In the genomic region with DNA sequence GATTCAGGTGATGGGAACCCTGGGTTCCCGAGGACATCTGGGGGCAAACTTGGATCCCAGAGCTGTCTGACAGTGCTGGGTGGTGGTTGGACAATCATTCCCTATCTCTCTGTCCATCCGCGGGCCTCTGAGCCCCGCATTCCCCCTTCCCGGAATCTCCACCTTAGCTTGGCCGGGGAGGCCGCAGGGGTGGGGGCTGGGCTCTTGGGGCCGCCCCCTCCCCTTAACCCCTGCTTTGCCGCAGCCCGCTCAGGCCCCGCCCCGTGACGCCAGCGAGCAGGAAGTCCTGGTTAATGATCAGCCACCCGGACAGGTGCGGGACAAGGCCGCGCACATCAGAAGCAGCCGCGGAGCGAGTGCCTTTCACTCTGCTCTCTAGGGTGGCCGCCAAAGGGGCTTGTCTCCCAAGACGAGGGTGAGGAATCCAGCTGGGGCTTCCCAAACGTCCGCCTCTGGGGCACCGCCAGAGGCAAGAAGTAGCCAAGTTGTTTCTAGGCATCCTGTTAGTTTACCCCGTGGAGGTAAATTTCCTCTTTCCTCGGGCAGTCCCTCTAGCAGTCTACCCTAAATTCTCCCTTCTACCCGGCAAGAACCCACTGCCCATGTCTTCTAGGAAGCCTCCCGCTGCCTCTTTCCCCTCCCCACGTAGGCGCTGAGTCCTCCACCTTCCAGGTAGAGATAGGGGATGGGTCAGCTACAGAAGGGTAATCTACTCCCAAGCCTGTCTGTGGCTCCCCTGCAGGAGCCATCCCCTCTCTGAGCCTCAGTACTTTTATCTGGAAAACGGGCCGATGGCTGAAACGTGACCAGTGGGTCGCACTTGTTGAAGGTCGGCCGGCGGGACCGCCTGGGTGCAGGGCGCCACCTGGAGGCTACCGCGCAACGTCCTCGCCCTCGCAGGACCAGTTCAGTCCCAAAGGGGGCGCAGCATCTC, we compare ENCODE assay signal across 8 cellular contexts. TPM values are rescaled to one million over a fixed set of nuclear protein-coding genes. Genes with fewer than 3 reads are reported as not detected.
DNase-seq lines count a peak whose midpoint lies in the region; ATAC-seq and TF ChIP-seq lines count a peak whose summit lies in the region.

No MANE protein-coding gene starts in this region.

- H3K27ac ChIP-seq in HL-60 (replicated peaks): no peak overlapping the region
- H3K27ac ChIP-seq in naive thymus-derived CD4-positive, alpha-beta T cell (ENCODE audit: low read depth, low read length): no peak overlapping the region

- peak overlapping the region; percentile 76 to 88 (median 82) for H3K4me3 Mint-ChIP-seq in naive thymus-derived CD4-positive, alpha-beta T cell

- peaks cover 2% of the 10 kb centered on the region for H3K27me3 ChIP-seq in HL-60 (ENCODE audit: insufficient read depth, poor library complexity, severe bottlenecking)
- H3K27me3 ChIP-seq in naive thymus-derived CD4-positive, alpha-beta T cell (ENCODE audit: control insufficient read depth in 2 of 2, insufficient read depth in 2 of 2, low read length in 2 of 2): no peaks in the 10 kb centered on the region

- peaks cover 0 to 10% (median 7%) of the 10 kb centered on the region in 5 donors for H3K27me3 Mint-ChIP-seq in naive thymus-derived CD4-positive, alpha-beta T cell

- H3K4me1 Mint-ChIP-seq in naive thymus-derived CD4-positive, alpha-beta T cell: peaks cover 20 to 43% (median 28%) of the 10 kb centered on the region in 7 donors

- intact Hi-C loops in naive thymus-derived CD4-positive, alpha-beta T cell (cut with micrococcal nuclease): loop anchor here (1.0 to 10.0 kb wide), 5 partner anchors 66 to 1602 kb away; partner anchors contain the start of gene KPTN (in 1 of the 2)

- POLR2A ChIA-PET in naive thymus-derived CD4-positive, alpha-beta T cell (lab: Charles Lee): interaction anchor here (0.7 to 1.1 kb wide), 2 partner anchors 18 to 384 kb away, joined by 3 read pairs; no protein-coding TSS in a partner anchor

- DNase-seq in EL (peak; percentile 78), HL-60 (ENCODE audit: low read depth in 1 of 2, low spot score in 1 of 2) (peak; percentile 78 to 82), fibroblast of gingiva (ENCODE audit: low read depth) (peak; percentile 83)
- DNase-seq in activated T-cell treated with anti-CD3 and anti-CD28 coated beads, Interleukin-2, amount 50 U/mL, for 48 hours: peak; percentile 95
- DNase-seq in naive thymus-derived CD4-positive, alpha-beta T cell: peak; percentile 67 to 87 (median 77)
- DNase-seq in stimulated activated CD8-positive, alpha-beta memory T cell treated with anti-CD3 and anti-CD28 coated beads, Interleukin-7, amount 100 ng/mL, for 48 hours (ENCODE audit: extremely low read depth in 1 of 2, low read depth in 1 of 2): peak; percentile 72 to 73

- peak; percentile 99 for TF ChIP-seq CTCF in HL-60 (IDR thresholded peaks at IDR 0.05; ENCODE audit: insufficient read depth, low read length)

- H3K27ac Mint-ChIP-seq in naive thymus-derived CD4-positive, alpha-beta T cell: peak overlapping the region; percentile 6 to 94 (median 75)

- peaks cover 0 to 4% (median 0%) of the 10 kb centered on the region in 11 donors for H3K9me3 Mint-ChIP-seq in naive thymus-derived CD4-positive, alpha-beta T cell

- H3K4me1 ChIP-seq in naive thymus-derived CD4-positive, alpha-beta T cell (ENCODE audit: control insufficient read depth in 2 of 2, insufficient read depth in 2 of 2, low read length in 2 of 2): peaks cover 15 to 34% of the 10 kb centered on the region in 2 donors

- peaks cover 0 to 6% (median 5%) of the 10 kb centered on the region in 5 donors for H3K36me3 Mint-ChIP-seq in naive thymus-derived CD4-positive, alpha-beta T cell

- no peak overlapping the region for H3K4me3 ChIP-seq in HL-60 (replicated peaks; ENCODE audit: insufficient read depth, low read length)
- no peak overlapping the region for H3K4me3 ChIP-seq in naive thymus-derived CD4-positive, alpha-beta T cell (ENCODE audit: low read length)

- H3K36me3 ChIP-seq in naive thymus-derived CD4-positive, alpha-beta T cell (ENCODE audit: control insufficient read depth in 2 of 3, insufficient read depth in 3 of 3, low read length in 3 of 3): no peaks in the 10 kb centered on the region

- ATAC-seq in naive thymus-derived CD4-positive, alpha-beta T cell: peak; percentile 62
- no peak for ATAC-seq in HG03097 (IDR thresholded peaks at IDR 0.05; ENCODE audit: low FRiP score, unreplicated experiment)

- CTCF ChIA-PET in naive thymus-derived CD4-positive, alpha-beta T cell (lab: Charles Lee): interaction anchor here (1.5 to 2.8 kb wide), 6 partner anchors 10 to 113 kb away, joined by 3 to 12 read pairs (median 6); partner anchors contain the start of genes MYPOP and SYMPK

- no peaks in the 10 kb centered on the region for H3K9me3 ChIP-seq in naive thymus-derived CD4-positive, alpha-beta T cell (ENCODE audit: control insufficient read depth in 2 of 3, low read length in 3 of 3)

TF ChIP-seq in PFSK-1, 5 proteins besides CTCF, POLR2A, EP300 and RAD21:
- TF ChIP-seq SIN3A (IDR thresholded peaks at IDR 0.05; ENCODE audit: borderline replicate concordance, insufficient read depth, low read length) (no peak), FOXP2 (optimal IDR thresholded peaks at IDR 0.05; ENCODE audit: borderline replicate concordance, extremely low read depth, extremely low read length, insufficient read depth) (peak; percentile 91), TAF1 (IDR thresholded peaks at IDR 0.05; ENCODE audit: borderline replicate concordance, insufficient read depth, low read length) (no peak), POLR2AphosphoS5 (IDR thresholded peaks at IDR 0.05; ENCODE audit: low read depth, low read length) (peak; percentile 23; the same call in 1 of the 2 replicates)
- TF ChIP-seq, protein P1, sequence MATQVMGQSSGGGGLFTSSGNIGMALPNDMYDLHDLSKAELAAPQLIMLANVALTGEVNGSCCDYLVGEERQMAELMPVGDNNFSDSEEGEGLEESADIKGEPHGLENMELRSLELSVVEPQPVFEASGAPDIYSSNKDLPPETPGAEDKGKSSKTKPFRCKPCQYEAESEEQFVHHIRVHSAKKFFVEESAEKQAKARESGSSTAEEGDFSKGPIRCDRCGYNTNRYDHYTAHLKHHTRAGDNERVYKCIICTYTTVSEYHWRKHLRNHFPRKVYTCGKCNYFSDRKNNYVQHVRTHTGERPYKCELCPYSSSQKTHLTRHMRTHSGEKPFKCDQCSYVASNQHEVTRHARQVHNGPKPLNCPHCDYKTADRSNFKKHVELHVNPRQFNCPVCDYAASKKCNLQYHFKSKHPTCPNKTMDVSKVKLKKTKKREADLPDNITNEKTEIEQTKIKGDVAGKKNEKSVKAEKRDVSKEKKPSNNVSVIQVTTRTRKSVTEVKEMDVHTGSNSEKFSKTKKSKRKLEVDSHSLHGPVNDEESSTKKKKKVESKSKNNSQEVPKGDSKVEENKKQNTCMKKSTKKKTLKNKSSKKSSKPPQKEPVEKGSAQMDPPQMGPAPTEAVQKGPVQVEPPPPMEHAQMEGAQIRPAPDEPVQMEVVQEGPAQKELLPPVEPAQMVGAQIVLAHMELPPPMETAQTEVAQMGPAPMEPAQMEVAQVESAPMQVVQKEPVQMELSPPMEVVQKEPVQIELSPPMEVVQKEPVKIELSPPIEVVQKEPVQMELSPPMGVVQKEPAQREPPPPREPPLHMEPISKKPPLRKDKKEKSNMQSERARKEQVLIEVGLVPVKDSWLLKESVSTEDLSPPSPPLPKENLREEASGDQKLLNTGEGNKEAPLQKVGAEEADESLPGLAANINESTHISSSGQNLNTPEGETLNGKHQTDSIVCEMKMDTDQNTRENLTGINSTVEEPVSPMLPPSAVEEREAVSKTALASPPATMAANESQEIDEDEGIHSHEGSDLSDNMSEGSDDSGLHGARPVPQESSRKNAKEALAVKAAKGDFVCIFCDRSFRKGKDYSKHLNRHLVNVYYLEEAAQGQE (IDR thresholded peaks at IDR 0.05; ENCODE audit: insufficient read depth in 1 of 2, low read depth in 2 of 2, low read length in 2 of 2): no peak
TF ChIP-seq in PFSK-1: peak in this region for 2.

RNA-seq across cellular contexts. Expression of gene IRF2BP1, which starts 3.0 kb away (rescaled TPM):
- 51.3 TPM for polyA plus RNA-seq in PFSK-1 (2012; ENCODE audit: insufficient read length, low read depth)
- 10 to 100 TPM; 16.4 to 38.7 (median 26.5) TPM for total RNA-seq in naive thymus-derived CD4-positive, alpha-beta T cell
- polyA plus RNA-seq in naive thymus-derived CD4-positive, alpha-beta T cell: 10 to 100 TPM in 1 of 2 donors, 1 to 10 TPM in 1; 6.2 to 11.6 TPM

RNA-seq across cellular contexts. Expression of gene FOXA3, which starts 18.8 kb away (rescaled TPM):
- not detected for polyA plus RNA-seq in PFSK-1 (2012; ENCODE audit: insufficient read length, low read depth)
- total RNA-seq in naive thymus-derived CD4-positive, alpha-beta T cell: not detected
- polyA plus RNA-seq in naive thymus-derived CD4-positive, alpha-beta T cell: not detected

RNA-seq across cellular contexts. Expression of gene MYPOP, which starts 19.5 kb away (rescaled TPM):
- 12.2 TPM for polyA plus RNA-seq in PFSK-1 (2012; ENCODE audit: insufficient read length, low read depth)
- total RNA-seq in naive thymus-derived CD4-positive, alpha-beta T cell: 10 to 100 TPM in 3 of 5 experiments, 1 to 10 TPM in 2; 7.0 to 14.5 (median 11.2) TPM
- polyA plus RNA-seq in naive thymus-derived CD4-positive, alpha-beta T cell: under 1 TPM; 0.15 to 0.40 TPM

RNA-seq across cellular contexts. Expression of gene SYMPK, which starts 20.0 kb away (rescaled TPM):
- polyA plus RNA-seq in PFSK-1 (2012; ENCODE audit: insufficient read length, low read depth): 85.7 TPM
- total RNA-seq in naive thymus-derived CD4-positive, alpha-beta T cell: 100 to 1,000 TPM in 1 of 5 experiments, 10 to 100 TPM in 4; 81.3 to 110 (median 96.4) TPM
- polyA plus RNA-seq in naive thymus-derived CD4-positive, alpha-beta T cell: 10 to 100 TPM in 1 of 2 donors, 1 to 10 TPM in 1; 9.9 to 22.7 TPM

RNA-seq across cellular contexts. Expression of gene NANOS2, which starts 31.7 kb away (rescaled TPM):
- polyA plus RNA-seq in PFSK-1 (2012; ENCODE audit: insufficient read length, low read depth): not detected
- total RNA-seq in naive thymus-derived CD4-positive, alpha-beta T cell: not detected
- not detected for polyA plus RNA-seq in naive thymus-derived CD4-positive, alpha-beta T cell
